ENCODE assay signal across 8 cellular contexts in genomic region chr20:841568-842546, GRCh38. TPM values are rescaled to one million over a fixed set of nuclear protein-coding genes. Genes with fewer than 3 reads are reported as not detected.
DNase-seq lines count a peak whose midpoint lies in the region; TF ChIP-seq lines count a peak whose summit lies in the region.

No MANE protein-coding gene starts in this region.

- no peak overlapping the region for H3K27ac Mint-ChIP-seq in activated T-helper 1 cell treated with anti-CD3 and anti-CD28 coated beads, Interleukin-12 subunit alpha, Interleukin-12 subunit beta, Interleukin-2, Interleukin-4 antibody, amounts not matched to agents 30 ng/mL and 10 ng/mL and 1 ng/mL, durations not matched to agents 14 hours and 24 hours and 36 hours

- TF ChIP-seq CTCF in spleen (IDR thresholded peaks at IDR 0.05 in 8 of 11, conservative IDR thresholded peaks at IDR 0.05 in 3 of 11) (no peak), WERI-Rb-1 (IDR thresholded peaks at IDR 0.05; ENCODE audit: low read depth, low read length) (no peak)

- H3K4me1 ChIP-seq in iPS-15b (ENCODE audit: control insufficient read depth, insufficient read depth, low read length), result peaks cover 8% of the 10 kb centered on the region
- peaks cover 40 to 100% (median 86%) of the 10 kb centered on the region in 6 donors for H3K4me1 ChIP-seq in spleen

- H3K36me3 ChIP-seq in iPS-15b (ENCODE audit: control insufficient read depth, insufficient read depth, low read length), result peaks cover 2% of the 10 kb centered on the region
- peaks cover 0 to 32% (median 0%) of the 10 kb centered on the region in 6 donors for H3K36me3 ChIP-seq in spleen
- H3K36me3 ChIP-seq in WERI-Rb-1, result peaks cover 9% of the 10 kb centered on the region

- H3K9me3 ChIP-seq in iPS-15b (ENCODE audit: control insufficient read depth, insufficient read depth, low read length) (no peaks in the 10 kb centered on the region), spleen (peaks cover 0 to 7% (median 0%) of the 10 kb centered on the region in 8 donors), WERI-Rb-1 (ENCODE audit: severe bottlenecking) (no peaks in the 10 kb centered on the region)

- H3K4me3 ChIP-seq in iPS-15b (ENCODE audit: low read depth, low read length) (peak overlapping the region; percentile 85), spleen (peak overlapping the region in 7 of 8 donors; percentile 12 to 68 (median 32)), WERI-Rb-1 (ENCODE audit: low read depth, low read length) (no peak overlapping the region)

- H3K9me3 Mint-ChIP-seq in activated T-helper 1 cell treated with anti-CD3 and anti-CD28 coated beads, Interleukin-12 subunit alpha, Interleukin-12 subunit beta, Interleukin-2, Interleukin-4 antibody, amounts not matched to agents 30 ng/mL and 10 ng/mL and 1 ng/mL, durations not matched to agents 14 hours and 24 hours and 36 hours, result no peaks in the 10 kb centered on the region

- DNase-seq in NCI-H2196 (lab: John Stamatoyannopoulos, UW; ENCODE audit: unreplicated experiment) (peak; percentile 36), NCI-H2196 treated with DMSO at 0.1 percent for 48 hours (lab: John Stamatoyannopoulos, UW; ENCODE audit: unreplicated experiment) (no peak), spleen (peak; percentile 79), kidney glomerular epithelial cell (lab: John Stamatoyannopoulos, UW) (no peak), NOMO-1 (lab: John Stamatoyannopoulos, UW; ENCODE audit: unreplicated experiment in 2 of 2) (no peak), WERI-Rb-1 (no peak)
- no peak for DNase-seq in activated T-helper 1 cell treated with anti-CD3 and anti-CD28 coated beads, Interleukin-12 subunit alpha, Interleukin-12 subunit beta, Interleukin-2, Interleukin-4 antibody, amounts not matched to agents 30 ng/mL and 10 ng/mL and 1 ng/mL, durations not matched to agents 14 hours and 24 hours and 36 hours (ENCODE audit: low spot score)

- no peak for TF ChIP-seq POLR2A in spleen (IDR thresholded peaks at IDR 0.05)

- 25 to 53% (median 33%) methylated on average over 36 to 62 of the region's 62 CpGs for WGBS in spleen, 5 donors

- H3K27ac ChIP-seq in spleen, result no peak overlapping the region
- H3K27ac ChIP-seq in WERI-Rb-1, result no peak overlapping the region

- peaks cover 2% of the 10 kb centered on the region for H3K27me3 Mint-ChIP-seq in activated T-helper 1 cell treated with anti-CD3 and anti-CD28 coated beads, Interleukin-12 subunit alpha, Interleukin-12 subunit beta, Interleukin-2, Interleukin-4 antibody, amounts not matched to agents 30 ng/mL and 10 ng/mL and 1 ng/mL, durations not matched to agents 14 hours and 24 hours and 36 hours (ENCODE audit: insufficient read depth)

- intact Hi-C loops in activated T-helper 1 cell treated with anti-CD3 and anti-CD28 coated beads, Interleukin-12 subunit alpha, Interleukin-12 subunit beta, Interleukin-2, Interleukin-4 antibody, amounts not matched to agents 30 ng/mL and 10 ng/mL and 1 ng/mL, durations not matched to agents 14 hours and 24 hours and 36 hours (cut with micrococcal nuclease), result loop anchor here (5.0 kb wide), 1 partner anchor 1365 kb away; no protein-coding TSS in a partner anchor
- intact Hi-C loops in spleen (cut with DNase I; ENCODE audit: low total_unique reads), result no loop called here

- peaks cover 57% of the 10 kb centered on the region for H3K4me1 Mint-ChIP-seq in activated T-helper 1 cell treated with anti-CD3 and anti-CD28 coated beads, Interleukin-12 subunit alpha, Interleukin-12 subunit beta, Interleukin-2, Interleukin-4 antibody, amounts not matched to agents 30 ng/mL and 10 ng/mL and 1 ng/mL, durations not matched to agents 14 hours and 24 hours and 36 hours (ENCODE audit: low read depth)

- peak overlapping the region; percentile 72 for H3K4me3 Mint-ChIP-seq in activated T-helper 1 cell treated with anti-CD3 and anti-CD28 coated beads, Interleukin-12 subunit alpha, Interleukin-12 subunit beta, Interleukin-2, Interleukin-4 antibody, amounts not matched to agents 30 ng/mL and 10 ng/mL and 1 ng/mL, durations not matched to agents 14 hours and 24 hours and 36 hours

- H3K27me3 ChIP-seq in iPS-15b (ENCODE audit: control insufficient read depth, insufficient read depth, low read length), result peaks cover 44% of the 10 kb centered on the region
- peaks cover 0 to 18% (median 6%) of the 10 kb centered on the region in 7 donors for H3K27me3 ChIP-seq in spleen (replicated peaks in 1 of 7)
- H3K27me3 ChIP-seq in WERI-Rb-1 (ENCODE audit: insufficient read depth, low read depth, severe bottlenecking), result no peaks in the 10 kb centered on the region

- H3K36me3 Mint-ChIP-seq in activated T-helper 1 cell treated with anti-CD3 and anti-CD28 coated beads, Interleukin-12 subunit alpha, Interleukin-12 subunit beta, Interleukin-2, Interleukin-4 antibody, amounts not matched to agents 30 ng/mL and 10 ng/mL and 1 ng/mL, durations not matched to agents 14 hours and 24 hours and 36 hours (ENCODE audit: low read depth), result peaks cover 16% of the 10 kb centered on the region

- H3K9ac ChIP-seq in iPS-15b (ENCODE audit: low read depth, low read length), result peak overlapping the region; percentile 37

RNA-seq across cellular contexts. Expression of gene FAM110A, which starts 8.3 kb away (rescaled TPM):
- total RNA-seq in activated T-helper 1 cell treated with anti-CD3 and anti-CD28 coated beads, Interleukin-12 subunit alpha, Interleukin-12 subunit beta, Interleukin-2, Interleukin-4 antibody, amounts not matched to agents 30 ng/mL and 10 ng/mL and 1 ng/mL, durations not matched to agents 14 hours and 24 hours and 36 hours, result 19.0 and 21.1 TPM in 2 replicates
- 10 to 100 TPM; 19.7 to 32.0 (median 25.7) TPM for total RNA-seq in spleen
- 10 to 100 TPM; 11.3 to 21.0 (median 12.5) TPM for polyA plus RNA-seq in spleen

Comparison
In these comparisons a context has a peak if more than half of its experiments do, and no peak if none do; other contexts are left out.
1. DNase-seq: peak in NCI-H2196 (single experiment) and spleen (single experiment); none in NCI-H2196 treated with DMSO at 0.1 percent for 48 hours (single experiment), activated T-helper 1 cell treated with anti-CD3 and anti-CD28 coated beads, Interleukin-12 subunit alpha, Interleukin-12 subunit beta, Interleukin-2, Interleukin-4 antibody, amounts not matched to agents 30 ng/mL and 10 ng/mL and 1 ng/mL, durations not matched to agents 14 hours and 24 hours and 36 hours (single experiment), kidney glomerular epithelial cell (single experiment), NOMO-1 (0 of 2) and WERI-Rb-1 (single experiment).